Comparison of ENCODE assay signal across 1 cellular context in genomic region chr12:80017261-80017870, GRCh38.
TF ChIP-seq lines count a peak whose summit lies in the region.

No MANE protein-coding gene starts in this region.

TF ChIP-seq in SK-N-SH, 30 proteins besides CTCF, POLR2A, EP300 and RAD21 (continued from another document):
- TF ChIP-seq MAX (IDR thresholded peaks at IDR 0.05; ENCODE audit: low read depth): no peak
- no peak for TF ChIP-seq FOSL2 (IDR thresholded peaks at IDR 0.05; ENCODE audit: borderline replicate concordance, low read depth)
- no peak for TF ChIP-seq RXRA (IDR thresholded peaks at IDR 0.05; ENCODE audit: borderline replicate concordance, low read depth)
- no peak for TF ChIP-seq FOXM1 (IDR thresholded peaks at IDR 0.05; ENCODE audit: low read depth)
- TF ChIP-seq TCF12 (IDR thresholded peaks at IDR 0.05): no peak
- no peak for TF ChIP-seq NRF1 (IDR thresholded peaks at IDR 0.05; ENCODE audit: low read depth, low read length)
- TF ChIP-seq JUND (IDR thresholded peaks at IDR 0.05): no peak
- no peak for TF ChIP-seq EZH2phosphoT487 (IDR thresholded peaks at IDR 0.05; ENCODE audit: borderline replicate concordance, low read depth)
- no peak for TF ChIP-seq RCOR1 (IDR thresholded peaks at IDR 0.05; ENCODE audit: low read length)
- TF ChIP-seq FOXJ3 (CRISPR knock-in tag; IDR thresholded peaks at IDR 0.05): no peak
- no peak for TF ChIP-seq ZBTB33 (IDR thresholded peaks at IDR 0.05; ENCODE audit: borderline replicate concordance, low read depth)
- TF ChIP-seq CHD2 (IDR thresholded peaks at IDR 0.05; ENCODE audit: low read length, partially characterized antibody): no peak
- no peak for TF ChIP-seq TAF1 (IDR thresholded peaks at IDR 0.05; ENCODE audit: borderline replicate concordance, low read depth, low read length)
- no peak for TF ChIP-seq GABPA (IDR thresholded peaks at IDR 0.05; ENCODE audit: low read depth)
